5 cellular contexts compared by ENCODE assay signal in the genomic region with DNA sequence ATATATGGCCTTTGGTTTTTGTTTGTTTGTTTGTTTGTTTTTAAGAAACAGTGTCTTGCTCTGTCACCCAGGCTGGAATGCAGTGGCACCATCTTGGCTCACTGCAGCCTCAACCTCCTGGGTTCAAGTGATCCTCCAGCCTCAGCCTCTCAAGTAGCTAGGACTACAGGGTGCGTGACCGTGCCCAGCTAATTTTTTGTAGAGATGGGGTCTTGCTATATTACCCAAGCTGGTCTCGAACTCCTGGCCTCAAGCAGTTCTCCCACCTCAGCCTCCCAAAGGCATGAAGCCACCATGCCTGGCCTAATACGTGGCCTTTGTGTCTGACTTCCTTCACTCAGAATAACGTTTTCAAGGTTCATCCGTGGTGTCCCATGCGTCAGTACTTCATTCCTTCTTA. TPM values are rescaled to one million over a fixed set of nuclear protein-coding genes. Genes with fewer than 3 reads are reported as not detected.
"Had no signal": no experiment of that assay in that cellular context is flagged by ENCODE, and none has a peak within 500 bp of the region (broad histone marks: within the 10 kb centered on the region; RNA-seq: fewer than 3 reads in every experiment).

No MANE protein-coding gene starts in this region.

RNA-seq across cellular contexts. Expression of a gene that starts 9.4 kb away (rescaled TPM):
- total RNA-seq: HepG2, HT1080, IMR-90, M059J had no signal
- polyA plus RNA-seq: IMR-90, SK-N-SH had no signal
